In the genomic region with DNA sequence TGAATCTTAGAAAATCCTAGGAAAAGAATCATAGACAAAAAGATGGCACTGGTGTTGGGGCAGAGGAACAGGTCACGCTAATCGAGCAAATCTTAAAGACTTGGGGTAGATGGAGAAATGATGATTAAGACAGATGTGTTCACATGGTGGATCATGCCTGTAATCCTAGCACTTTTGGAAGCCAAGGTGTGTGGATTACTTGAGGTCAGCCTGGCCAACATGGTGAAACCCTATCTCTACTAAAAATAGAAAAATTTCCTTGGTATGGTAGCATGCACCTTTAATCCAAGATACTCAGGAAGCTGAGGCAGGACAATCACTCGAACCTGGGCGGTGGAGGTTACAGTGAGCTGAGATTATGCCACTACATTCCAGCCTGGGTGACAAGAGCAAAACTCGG, we compare ENCODE assay signal across 35 cellular contexts.
A peak's percentile ranks its signal among the peaks of the same experiment; 100 is the strongest.
DNase-seq lines count a peak whose midpoint lies in the region; ATAC-seq, FAIRE-seq and TF ChIP-seq lines count a peak whose summit lies in the region.
"Had no signal": no experiment of that assay in that cellular context is flagged by ENCODE, and none has a peak within 500 bp of the region (broad histone marks: within the 10 kb centered on the region; RNA-seq: fewer than 3 reads in every experiment).

No MANE protein-coding gene starts in this region.

- no CpG with 5 or more reads among the region's 5 CpGs for WGBS in smooth muscle cell (ENCODE audit: low lambda C conversion rate)

- no peaks in the 10 kb centered on the region for H3K27me3 Mint-ChIP-seq in activated naive CD8-positive, alpha-beta T cell treated with anti-CD3 and anti-CD28 coated beads, Interleukin-2, amount 10 ng/mL, durations not matched to agents 7 days and 5 days
- no peaks in the 10 kb centered on the region for H3K27me3 Mint-ChIP-seq in activated naive CD8-positive, alpha-beta T cell treated with anti-CD3 and anti-CD28 coated beads for 36 hours
- H3K27me3 Mint-ChIP-seq: B cell; CD4-positive, alpha-beta memory T cell; CD4-positive, alpha-beta T cell; CD4-positive, CD25-positive, alpha-beta regulatory T cell; CD8-positive, alpha-beta memory T cell had no signal

- no peak for TF ChIP-seq POLR2A in endothelial cell of umbilical vein (IDR thresholded peaks at IDR 0.05; ENCODE audit: low read depth, low read length)
- TF ChIP-seq POLR2A in gastrocnemius medialis (IDR thresholded peaks at IDR 0.05): no peak

- H3K79me2 ChIP-seq in endothelial cell of umbilical vein (ENCODE audit: control insufficient read depth, insufficient read depth, low read length) (no peaks in the 10 kb centered on the region), smooth muscle cell (ENCODE audit: low read depth) (no peaks in the 10 kb centered on the region)

- peak; percentile 33 for FAIRE-seq in endothelial cell of umbilical vein (lab: Jason Lieb, UNC)
- FAIRE-seq: A204.1, A549, D721Med had no signal

- no peaks in the 10 kb centered on the region for H3K4me1 Mint-ChIP-seq in activated naive CD8-positive, alpha-beta T cell treated with anti-CD3 and anti-CD28 coated beads, Interleukin-2, amount 10 ng/mL, durations not matched to agents 7 days and 5 days
- H3K4me1 Mint-ChIP-seq in activated naive CD8-positive, alpha-beta T cell treated with anti-CD3 and anti-CD28 coated beads for 36 hours: peaks cover 2% of the 10 kb centered on the region
- H3K4me1 Mint-ChIP-seq: B cell; CD14-positive monocyte; CD4-positive, alpha-beta memory T cell; CD4-positive, CD25-positive, alpha-beta regulatory T cell; CD8-positive, alpha-beta memory T cell had no signal

- no peak for DNase-seq in activated naive CD8-positive, alpha-beta T cell treated with anti-CD3 and anti-CD28 coated beads, Interleukin-2, amount 10 ng/mL, durations not matched to agents 7 days and 5 days
- DNase-seq in activated naive CD8-positive, alpha-beta T cell treated with anti-CD3 and anti-CD28 coated beads for 36 hours: no peak
- DNase-seq in endothelial cell of umbilical vein (ENCODE audit: low read depth, low spot score) (no peak), gastrocnemius medialis (peak in 1 of 2 donors; percentile 11), smooth muscle cell (lab: John Stamatoyannopoulos, UW; ENCODE audit: unreplicated experiment) (no peak)
- DNase-seq in activated CD8-positive, alpha-beta memory T cell treated with anti-CD3 and anti-CD28 coated beads, Interleukin-2, amount 50 U/mL, for 48 hours: no peak
- DNase-seq: 8988T; ACHN; AML-193; BE2C; C1 segment of cervical spinal cord; Caco-2; Calu3; CD4-positive, alpha-beta memory T cell; CD4-positive, alpha-beta T cell; CD4-positive, CD25-positive, alpha-beta regulatory T cell; CD8-positive, alpha-beta memory T cell; CD8-positive, alpha-beta T cell; COR-L47; DMS 273 treated with DMSO at 0.1 percent for 48 hours; DMS153; DMS53; DMS79; DMS79 treated with DMSO at 0.1 percent for 48 hours; DND-41; EL had no signal

- H3K27ac Mint-ChIP-seq in activated naive CD8-positive, alpha-beta T cell treated with anti-CD3 and anti-CD28 coated beads, Interleukin-2, amount 10 ng/mL, durations not matched to agents 7 days and 5 days: peak overlapping the region; percentile 45
- H3K27ac Mint-ChIP-seq in activated naive CD8-positive, alpha-beta T cell treated with anti-CD3 and anti-CD28 coated beads for 36 hours: no peak overlapping the region
- H3K27ac Mint-ChIP-seq: B cell; CD14-positive monocyte; CD4-positive, alpha-beta memory T cell; CD4-positive, alpha-beta T cell; CD4-positive, CD25-positive, alpha-beta regulatory T cell; CD8-positive, alpha-beta memory T cell; CD8-positive, alpha-beta T cell had no signal

- POLR2A ChIA-PET in activated naive CD8-positive, alpha-beta T cell treated with anti-CD3 and anti-CD28 coated beads, Interleukin-2, amount 10 ng/mL, durations not matched to agents 7 days and 5 days (lab: Charles Lee): no interaction called here
- POLR2A ChIA-PET in endothelial cell of umbilical vein (lab: Charles Lee): no interaction called here

- in situ Hi-C loops in gastrocnemius medialis (cut with MboI; ENCODE audit: low sequenced_read_pairs in 4 of 4): no loop called here

- H3K9me3 Mint-ChIP-seq in activated naive CD8-positive, alpha-beta T cell treated with anti-CD3 and anti-CD28 coated beads, Interleukin-2, amount 10 ng/mL, durations not matched to agents 7 days and 5 days: peaks cover 1% of the 10 kb centered on the region
- no peaks in the 10 kb centered on the region for H3K9me3 Mint-ChIP-seq in activated naive CD8-positive, alpha-beta T cell treated with anti-CD3 and anti-CD28 coated beads for 36 hours
- H3K9me3 Mint-ChIP-seq: CD4-positive, alpha-beta T cell; CD4-positive, CD25-positive, alpha-beta regulatory T cell; CD8-positive, alpha-beta memory T cell; CD8-positive, alpha-beta T cell had no signal

- H2AFZ ChIP-seq in endothelial cell of umbilical vein (ENCODE audit: low read depth, low read length) (no peak overlapping the region), smooth muscle cell (ENCODE audit: low read depth) (no peak overlapping the region)

- H3K27ac ChIP-seq in endothelial cell of umbilical vein (ENCODE audit: insufficient read depth, low read depth, low read length) (no peak overlapping the region), gastrocnemius medialis (peak overlapping the region in 2 of 4 donors; percentile 18 to 28), smooth muscle cell (ENCODE audit: low read depth) (no peak overlapping the region)
- H3K27ac ChIP-seq: 22Rv1; A549; BLaER1; BLaER1 treated with 17β-estradiol and CSF1 and Interleukin-3, amounts not matched to agents 10 nM and 100 nM; C4-2B had no signal

- dilution Hi-C loops in endothelial cell of umbilical vein (cut with MboI; ENCODE audit: extremely low pct_ligation_motif_present, low sequenced_read_pairs): no loop called here

- H3K9ac ChIP-seq in endothelial cell of umbilical vein (replicated peaks; ENCODE audit: extremely low read depth, insufficient read depth, low read length) (no peak overlapping the region), smooth muscle cell (ENCODE audit: low read depth) (no peak overlapping the region)
- H3K9ac ChIP-seq: BLaER1; BLaER1 treated with 17β-estradiol and CSF1 and Interleukin-3, amounts not matched to agents 10 nM and 100 nM had no signal

- TF ChIP-seq CTCF in endothelial cell of umbilical vein (IDR thresholded peaks at IDR 0.05; ENCODE audit: extremely low read depth in 1 of 2, insufficient read depth in 1 of 2, low read depth in 1 of 2, low read length in 2 of 2): no peak
- TF ChIP-seq CTCF in gastrocnemius medialis (IDR thresholded peaks at IDR 0.05 in 4 of 5, conservative IDR thresholded peaks at IDR 0.05 in 1 of 5): no peak
- TF ChIP-seq CTCF in smooth muscle cell (IDR thresholded peaks at IDR 0.05; ENCODE audit: borderline replicate concordance, insufficient read depth, poor library complexity, severe bottlenecking): no peak

- CTCF ChIA-PET in endothelial cell of umbilical vein (lab: Charles Lee): no interaction called here

- H3K4me2 ChIP-seq in endothelial cell of umbilical vein (ENCODE audit: insufficient read depth, low read length) (no peak overlapping the region), smooth muscle cell (no peak overlapping the region)
- H3K4me2 ChIP-seq: A549; BLaER1; BLaER1 treated with 17β-estradiol and CSF1 and Interleukin-3, amounts not matched to agents 10 nM and 100 nM had no signal

- no peaks in the 10 kb centered on the region for H3K4me1 ChIP-seq in endothelial cell of umbilical vein (ENCODE audit: control insufficient read depth, extremely low read depth, insufficient read depth, low read length)
- no peaks in the 10 kb centered on the region for H3K4me1 ChIP-seq in gastrocnemius medialis
- no peaks in the 10 kb centered on the region for H3K4me1 ChIP-seq in smooth muscle cell (ENCODE audit: low read depth)
- H3K4me1 ChIP-seq: A549; BE2C; BLaER1; BLaER1 treated with 17β-estradiol and CSF1 and Interleukin-3, amounts not matched to agents 10 nM and 100 nM; Caco-2 had no signal

- ATAC-seq in activated naive CD8-positive, alpha-beta T cell treated with anti-CD3 and anti-CD28 coated beads, Interleukin-2, amount 10 ng/mL, durations not matched to agents 7 days and 5 days (ENCODE audit: low read depth): no peak
- ATAC-seq in gastrocnemius medialis: peak; percentile 70 to 82
- ATAC-seq: A549; CD8-positive, alpha-beta T cell had no signal

- BruUV-seq in endothelial cell of umbilical vein (replicated peaks; lab: Mats Ljungman, UMichigan): no TSS peak

- H4K20me1 ChIP-seq in endothelial cell of umbilical vein (replicated peaks; ENCODE audit: control insufficient read depth, extremely low read depth, insufficient read depth, low read length) (no peaks in the 10 kb centered on the region), smooth muscle cell (ENCODE audit: low read depth) (no peaks in the 10 kb centered on the region)
- H4K20me1 ChIP-seq: BLaER1; BLaER1 treated with 17β-estradiol and CSF1 and Interleukin-3, amounts not matched to agents 10 nM and 100 nM had no signal

- H3F3A ChIP-seq in smooth muscle cell (ENCODE audit: low read depth): no peaks in the 10 kb centered on the region

- H3K36me3 ChIP-seq in endothelial cell of umbilical vein (ENCODE audit: control insufficient read depth in 2 of 2, extremely low read depth in 1 of 2, insufficient read depth in 2 of 2, low read length in 2 of 2) (no peaks in the 10 kb centered on the region), gastrocnemius medialis (no peaks in the 10 kb centered on the region), smooth muscle cell (ENCODE audit: low read depth) (no peaks in the 10 kb centered on the region)
- H3K36me3 ChIP-seq: BE2C; BLaER1; BLaER1 treated with 17β-estradiol and CSF1 and Interleukin-3, amounts not matched to agents 10 nM and 100 nM had no signal

- intact Hi-C loops in endothelial cell of umbilical vein (cut with micrococcal nuclease): no loop called here
- intact Hi-C loops in gastrocnemius medialis (cut with DNase I; ENCODE audit: low total_unique reads): no loop called here

- no peaks in the 10 kb centered on the region for H3K9me1 ChIP-seq in endothelial cell of umbilical vein (replicated peaks; ENCODE audit: control insufficient read depth, extremely low read depth, insufficient read depth, low read length)

- H3K4me3 Mint-ChIP-seq in activated naive CD8-positive, alpha-beta T cell treated with anti-CD3 and anti-CD28 coated beads, Interleukin-2, amount 10 ng/mL, durations not matched to agents 7 days and 5 days: no peak overlapping the region
- H3K4me3 Mint-ChIP-seq in activated naive CD8-positive, alpha-beta T cell treated with anti-CD3 and anti-CD28 coated beads for 36 hours: no peak overlapping the region
- H3K4me3 Mint-ChIP-seq: B cell; CD14-positive monocyte; CD4-positive, alpha-beta memory T cell; CD4-positive, alpha-beta T cell; CD4-positive, CD25-positive, alpha-beta regulatory T cell; CD8-positive, alpha-beta memory T cell; CD8-positive, alpha-beta T cell had no signal

- H3K36me3 Mint-ChIP-seq in activated naive CD8-positive, alpha-beta T cell treated with anti-CD3 and anti-CD28 coated beads, Interleukin-2, amount 10 ng/mL, durations not matched to agents 7 days and 5 days: peaks cover 6% of the 10 kb centered on the region
- H3K36me3 Mint-ChIP-seq in activated naive CD8-positive, alpha-beta T cell treated with anti-CD3 and anti-CD28 coated beads for 36 hours: peaks cover 8% of the 10 kb centered on the region
- H3K36me3 Mint-ChIP-seq: CD14-positive monocyte; CD4-positive, alpha-beta memory T cell; CD4-positive, CD25-positive, alpha-beta regulatory T cell; CD8-positive, alpha-beta memory T cell had no signal

- no peaks in the 10 kb centered on the region for H3K9me3 ChIP-seq in endothelial cell of umbilical vein (replicated peaks; ENCODE audit: control insufficient read depth, insufficient read depth, low read length)
- no peaks in the 10 kb centered on the region for H3K9me3 ChIP-seq in gastrocnemius medialis
- H3K9me3 ChIP-seq in smooth muscle cell (replicated peaks; ENCODE audit: low read depth): no peaks in the 10 kb centered on the region
- H3K9me3 ChIP-seq: A549; BE2C; BLaER1; BLaER1 treated with 17β-estradiol and CSF1 and Interleukin-3, amounts not matched to agents 10 nM and 100 nM; Caco-2 had no signal

- no peak overlapping the region for H3K4me3 ChIP-seq in endothelial cell of umbilical vein (replicated peaks in 1 of 3; ENCODE audit: insufficient read depth in 1 of 3, low read depth in 1 of 3, low read length in 3 of 3)
- no peak overlapping the region for H3K4me3 ChIP-seq in gastrocnemius medialis
- no peak overlapping the region for H3K4me3 ChIP-seq in smooth muscle cell
- H3K4me3 ChIP-seq: A549; BLaER1; BLaER1 treated with 17β-estradiol and CSF1 and Interleukin-3, amounts not matched to agents 10 nM and 100 nM had no signal

- H3K27me3 ChIP-seq in endothelial cell of umbilical vein (ENCODE audit: control insufficient read depth in 2 of 2, insufficient read depth in 2 of 2, low read length in 2 of 2) (no peaks in the 10 kb centered on the region), gastrocnemius medialis (no peaks in the 10 kb centered on the region), smooth muscle cell (ENCODE audit: low read depth) (no peaks in the 10 kb centered on the region)
- H3K27me3 ChIP-seq: BE2C; BLaER1; BLaER1 treated with 17β-estradiol and CSF1 and Interleukin-3, amounts not matched to agents 10 nM and 100 nM had no signal
